ENCODE assay signal across 9 cellular contexts in the genomic region with DNA sequence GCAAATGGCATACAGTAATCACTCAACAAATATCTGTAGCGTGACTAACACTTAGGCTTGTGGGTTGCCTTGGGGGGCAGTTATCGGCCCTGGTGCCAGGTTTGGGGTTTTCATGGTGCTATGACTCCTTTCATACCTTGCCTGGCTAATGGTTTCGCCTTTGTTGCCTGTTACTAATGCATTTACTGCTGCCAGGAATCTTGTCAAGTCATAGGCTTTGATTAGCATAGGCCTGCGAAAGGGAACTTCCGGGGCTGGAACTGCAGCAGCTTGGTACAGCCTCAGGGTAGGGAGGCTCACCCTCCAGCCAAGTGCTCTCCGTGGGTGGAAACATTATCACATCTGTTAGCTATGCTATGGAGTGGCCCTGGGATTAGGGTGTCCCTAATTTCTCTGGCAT. TPM values are rescaled to one million over a fixed set of nuclear protein-coding genes. Genes with fewer than 3 reads are reported as not detected.
DNase-seq lines count a peak whose midpoint lies in the region; ATAC-seq and TF ChIP-seq lines count a peak whose summit lies in the region.
"Had no signal": no experiment of that assay in that cellular context is flagged by ENCODE, and none has a peak within 500 bp of the region (broad histone marks: within the 10 kb centered on the region; RNA-seq: fewer than 3 reads in every experiment).

No MANE protein-coding gene starts in this region.

- no peaks in the 10 kb centered on the region for H3K27me3 ChIP-seq in Panc1 (ENCODE audit: control insufficient read depth, insufficient read depth, low read length)
- H3K27me3 ChIP-seq in skeletal muscle satellite cell (ENCODE audit: control insufficient read depth, insufficient read depth, low read length), result no peaks in the 10 kb centered on the region
- no peaks in the 10 kb centered on the region for H3K27me3 ChIP-seq in Peyer's patch

- no peaks in the 10 kb centered on the region for H3K4me1 Mint-ChIP-seq in activated CD4-positive, alpha-beta memory T cell treated with anti-CD3 and anti-CD28 coated beads for 36 hours (ENCODE audit: low read depth)
- no peaks in the 10 kb centered on the region for H3K4me1 Mint-ChIP-seq in activated CD4-positive, alpha-beta memory T cell treated with anti-CD3 and anti-CD28 coated beads, Interleukin-2, amount 10 ng/mL, durations not matched to agents 7 days and 5 days

- BruUV-seq in Panc1 (replicated peaks; lab: Mats Ljungman, UMichigan), result no TSS peak

- TF ChIP-seq POLR2A in Peyer's patch (IDR thresholded peaks at IDR 0.05), result no peak

- H3K4me3 Mint-ChIP-seq in activated CD4-positive, alpha-beta memory T cell treated with anti-CD3 and anti-CD28 coated beads for 36 hours, result no peak overlapping the region
- no peak overlapping the region for H3K4me3 Mint-ChIP-seq in activated CD4-positive, alpha-beta memory T cell treated with anti-CD3 and anti-CD28 coated beads, Interleukin-2, amount 10 ng/mL, durations not matched to agents 7 days and 5 days

- in situ Hi-C loops in Panc1 (cut with HindIII; ENCODE audit: low pct_unique_long_range_greater_than_20kb, low sequenced_read_pairs) (no loop called here), KBM-7 (cut with MboI; ENCODE audit: low pct_unique_long_range_greater_than_20kb, low sequenced_read_pairs) (no loop called here)

- CTCF ChIA-PET in activated CD4-positive, alpha-beta memory T cell treated with anti-CD3 and anti-CD28 coated beads for 36 hours (lab: Charles Lee), result no interaction called here
- CTCF ChIA-PET in activated CD4-positive, alpha-beta memory T cell treated with anti-CD3 and anti-CD28 coated beads, Interleukin-2, amount 10 ng/mL, durations not matched to agents 7 days and 5 days (lab: Charles Lee), result no interaction called here
- CTCF ChIA-PET in Panc1 (lab: Charles Lee), result no interaction called here

- peak; percentile 15 for DNase-seq in activated CD4-positive, alpha-beta memory T cell treated with anti-CD3 and anti-CD28 coated beads for 36 hours
- DNase-seq in activated CD4-positive, alpha-beta memory T cell treated with anti-CD3 and anti-CD28 coated beads, Interleukin-2, amount 10 ng/mL, durations not matched to agents 7 days and 5 days, result no peak
- DNase-seq in Panc1 (ENCODE audit: low read depth, low spot score) (no peak), fibroblast of pulmonary artery (ENCODE audit: low read depth) (peak; percentile 80), Peyer's patch (no peak), KBM-7 (no peak), NCI-H510A treated with DMSO at 0.1 percent for 48 hours (lab: John Stamatoyannopoulos, UW) (no peak)
- DNase-seq: NCI-H2029 treated with DMSO at 0.1 percent for 48 hours had no signal

- H3K27ac ChIP-seq in Panc1 (ENCODE audit: low read length) (peak overlapping the region; percentile 39; the same call in 1 of the 2 replicates), Peyer's patch (no peak overlapping the region)

- no peak overlapping the region for H3K4me3 ChIP-seq in Panc1 (ENCODE audit: low read depth in 2 of 2, low read length in 2 of 2)
- H3K4me3 ChIP-seq in fibroblast of pulmonary artery (replicated peaks; ENCODE audit: low read depth, low read length), result no peak overlapping the region
- no peak overlapping the region for H3K4me3 ChIP-seq in skeletal muscle satellite cell (ENCODE audit: low read length)
- no peak overlapping the region for H3K4me3 ChIP-seq in Peyer's patch

- H3K36me3 Mint-ChIP-seq in activated CD4-positive, alpha-beta memory T cell treated with anti-CD3 and anti-CD28 coated beads for 36 hours, result no peaks in the 10 kb centered on the region
- H3K36me3 Mint-ChIP-seq in activated CD4-positive, alpha-beta memory T cell treated with anti-CD3 and anti-CD28 coated beads, Interleukin-2, amount 10 ng/mL, durations not matched to agents 7 days and 5 days (ENCODE audit: low read depth), result no peaks in the 10 kb centered on the region

- POLR2A ChIA-PET in activated CD4-positive, alpha-beta memory T cell treated with anti-CD3 and anti-CD28 coated beads for 36 hours (lab: Charles Lee), result no interaction called here
- POLR2A ChIA-PET in activated CD4-positive, alpha-beta memory T cell treated with anti-CD3 and anti-CD28 coated beads, Interleukin-2, amount 10 ng/mL, durations not matched to agents 7 days and 5 days (lab: Charles Lee), result no interaction called here
- POLR2A ChIA-PET in Panc1 (lab: Charles Lee), result interaction anchor here (0.7 kb wide), 1 partner anchor 40 kb away, joined by 5 read pairs; no protein-coding TSS in a partner anchor

- no peak overlapping the region for H3K27ac Mint-ChIP-seq in activated CD4-positive, alpha-beta memory T cell treated with anti-CD3 and anti-CD28 coated beads for 36 hours
- no peak overlapping the region for H3K27ac Mint-ChIP-seq in activated CD4-positive, alpha-beta memory T cell treated with anti-CD3 and anti-CD28 coated beads, Interleukin-2, amount 10 ng/mL, durations not matched to agents 7 days and 5 days

- peaks cover 11% of the 10 kb centered on the region for H3K4me1 ChIP-seq in Panc1 (ENCODE audit: control insufficient read depth, insufficient read depth, low read length)
- peaks cover 14% of the 10 kb centered on the region for H3K4me1 ChIP-seq in skeletal muscle satellite cell (ENCODE audit: control insufficient read depth, insufficient read depth, low read length)
- no peaks in the 10 kb centered on the region for H3K4me1 ChIP-seq in Peyer's patch

- intact Hi-C loops in activated CD4-positive, alpha-beta memory T cell treated with anti-CD3 and anti-CD28 coated beads for 36 hours (cut with micrococcal nuclease), result no loop called here
- intact Hi-C loops in Panc1 (cut with micrococcal nuclease; ENCODE audit: unreplicated experiment), result no loop called here

- H3K36me3 ChIP-seq in Panc1 (ENCODE audit: control insufficient read depth, insufficient read depth, low read length) (no peaks in the 10 kb centered on the region), skeletal muscle satellite cell (ENCODE audit: insufficient read depth, low read length) (no peaks in the 10 kb centered on the region), Peyer's patch (no peaks in the 10 kb centered on the region)

- H3K27me3 Mint-ChIP-seq in activated CD4-positive, alpha-beta memory T cell treated with anti-CD3 and anti-CD28 coated beads for 36 hours, result no peaks in the 10 kb centered on the region
- peaks cover 2% of the 10 kb centered on the region for H3K27me3 Mint-ChIP-seq in activated CD4-positive, alpha-beta memory T cell treated with anti-CD3 and anti-CD28 coated beads, Interleukin-2, amount 10 ng/mL, durations not matched to agents 7 days and 5 days

- H3K9me3 ChIP-seq in Panc1 (ENCODE audit: control insufficient read depth, insufficient read depth, low read depth, low read length) (no peaks in the 10 kb centered on the region), skeletal muscle satellite cell (replicated peaks; ENCODE audit: low read length) (no peaks in the 10 kb centered on the region), Peyer's patch (no peaks in the 10 kb centered on the region)

- H3K9ac ChIP-seq in skeletal muscle satellite cell (ENCODE audit: low read depth, low read length), result no peak overlapping the region

- TF ChIP-seq CTCF in Panc1 (IDR thresholded peaks at IDR 0.05) (no peak), fibroblast of pulmonary artery (IDR thresholded peaks at IDR 0.05; ENCODE audit: low read length, missing control alignments) (no peak), Peyer's patch (IDR thresholded peaks at IDR 0.05) (no peak)

- H3K4me2 ChIP-seq in skeletal muscle satellite cell (ENCODE audit: low read length), result peak overlapping the region; percentile 34

- peak; percentile 88 for ATAC-seq in Panc1

- no peaks in the 10 kb centered on the region for H3K9me3 Mint-ChIP-seq in activated CD4-positive, alpha-beta memory T cell treated with anti-CD3 and anti-CD28 coated beads for 36 hours
- H3K9me3 Mint-ChIP-seq in activated CD4-positive, alpha-beta memory T cell treated with anti-CD3 and anti-CD28 coated beads, Interleukin-2, amount 10 ng/mL, durations not matched to agents 7 days and 5 days, result no peaks in the 10 kb centered on the region

RNA-seq across cellular contexts. Expression of a gene that starts 13.2 kb away (rescaled TPM):
- total RNA-seq in activated CD4-positive, alpha-beta memory T cell treated with anti-CD3 and anti-CD28 coated beads for 36 hours, result not detected
- total RNA-seq in activated CD4-positive, alpha-beta memory T cell treated with anti-CD3 and anti-CD28 coated beads, Interleukin-2, amount 10 ng/mL, durations not matched to agents 7 days and 5 days, result not detected
- total RNA-seq in Panc1 (2021; ENCODE audit: unreplicated experiment) (3.9 TPM), Peyer's patch (1 to 10 TPM in 3 of 4 donors, not detected in 1; 1.9 to 8.3 (median 5.5) TPM)
- 4.7 TPM for polyA plus RNA-seq in Panc1 (2012; ENCODE audit: insufficient read length)
- not detected in 2 replicates for total RNA-seq in skeletal muscle satellite cell (2012; rRNA removed)

RNA-seq across cellular contexts. Expression of a gene that starts 52.1 kb away (rescaled TPM):
- 10 to 100 TPM; 95.5 to 97.9 TPM for total RNA-seq in activated CD4-positive, alpha-beta memory T cell treated with anti-CD3 and anti-CD28 coated beads for 36 hours
- total RNA-seq in activated CD4-positive, alpha-beta memory T cell treated with anti-CD3 and anti-CD28 coated beads, Interleukin-2, amount 10 ng/mL, durations not matched to agents 7 days and 5 days, result 100 to 1,000 TPM; 103 TPM
- total RNA-seq in Panc1 (2021; ENCODE audit: unreplicated experiment), result 136 TPM
- 110 TPM for polyA plus RNA-seq in Panc1 (2012; ENCODE audit: insufficient read length)
- 119 and 130 TPM in 2 replicates for total RNA-seq in skeletal muscle satellite cell (2012; rRNA removed)
- total RNA-seq in Peyer's patch, result 10 to 100 TPM; 64.4 to 70.9 (median 66.5) TPM

Comparison
In these comparisons a context has a peak if more than half of its experiments do, and no peak if none do; other contexts are left out.
1. DNase-seq: peak in activated CD4-positive, alpha-beta memory T cell treated with anti-CD3 and anti-CD28 coated beads for 36 hours (single experiment) and fibroblast of pulmonary artery (single experiment); none in activated CD4-positive, alpha-beta memory T cell treated with anti-CD3 and anti-CD28 coated beads, Interleukin-2, amount 10 ng/mL, durations not matched to agents 7 days and 5 days (single experiment), Panc1 (single experiment), Peyer's patch (0 of 3), KBM-7 (single experiment) and NCI-H510A treated with DMSO at 0.1 percent for 48 hours (single experiment).